ENCODE assay signal across 16 cellular contexts in the genomic region with DNA sequence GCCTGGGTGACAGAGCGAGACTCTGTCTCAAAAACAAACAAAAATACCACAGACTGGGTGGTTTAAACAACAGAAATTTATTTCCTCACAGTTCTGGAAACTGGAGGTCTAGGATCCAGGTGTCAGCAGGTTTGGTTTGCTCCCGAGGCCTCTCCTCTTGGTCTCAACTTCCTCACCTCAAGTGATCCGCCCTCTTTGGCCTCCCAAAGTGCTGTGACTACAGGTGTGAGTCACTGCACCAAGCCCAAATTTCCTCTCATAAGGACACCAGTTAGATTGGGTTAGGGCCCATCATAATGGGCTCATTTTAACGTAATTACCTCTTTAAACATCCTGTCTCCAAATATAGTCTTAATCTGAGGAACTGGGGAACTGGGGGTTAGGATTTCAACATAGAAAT. TPM values are rescaled to one million over a fixed set of nuclear protein-coding genes. Genes with fewer than 3 reads are reported as not detected.
A peak's percentile ranks its signal among the peaks of the same experiment; 100 is the strongest.
DNase-seq lines count a peak whose midpoint lies in the region; ATAC-seq and TF ChIP-seq lines count a peak whose summit lies in the region.
"Had no signal": no experiment of that assay in that cellular context is flagged by ENCODE, and none has a peak within 500 bp of the region (broad histone marks: within the 10 kb centered on the region; RNA-seq: fewer than 3 reads in every experiment).

No MANE protein-coding gene starts in this region.

- H3K36me3 ChIP-seq in RWPE2 (ENCODE audit: low read depth) = no peaks in the 10 kb centered on the region
- H3K36me3 ChIP-seq in sigmoid colon = no peaks in the 10 kb centered on the region
- H3K36me3 ChIP-seq: BLaER1 treated with 17β-estradiol and CSF1 and Interleukin-3, amounts not matched to agents 10 nM and 100 nM; Peyer's patch had no signal

- H3K4me1 ChIP-seq in RWPE2 (ENCODE audit: insufficient read depth, poor library complexity, severe bottlenecking) = peaks cover 21% of the 10 kb centered on the region
- H3K4me1 ChIP-seq in sigmoid colon = no peaks in the 10 kb centered on the region
- H3K4me1 ChIP-seq: Peyer's patch had no signal

- no peaks in the 10 kb centered on the region for H3K27me3 Mint-ChIP-seq in T-helper 2 cell treated with Interferon-gamma antibody and Interleukin-4, amounts not matched to agents 5 μg/mL and 100 μg/mL, for 36 hours (ENCODE audit: low read depth)

- 72 to 80% methylated on average over 4 of the region's 4 CpGs for WGBS in sigmoid colon, 2 donors

- no peak for TF ChIP-seq EP300 in sigmoid colon (IDR thresholded peaks at IDR 0.05)

- no peaks in the 10 kb centered on the region for H3K9me3 Mint-ChIP-seq in T-helper 2 cell treated with Interferon-gamma antibody and Interleukin-4, amounts not matched to agents 5 μg/mL and 100 μg/mL, for 36 hours

- no peaks in the 10 kb centered on the region for H3K4me1 Mint-ChIP-seq in T-helper 2 cell treated with Interferon-gamma antibody and Interleukin-4, amounts not matched to agents 5 μg/mL and 100 μg/mL, for 36 hours (ENCODE audit: low read depth)

- DNase-seq in NCI-H748 (lab: John Stamatoyannopoulos, UW; ENCODE audit: unreplicated experiment) = peak; percentile 58
- DNase-seq in NCI-H748 treated with DMSO at 0.1 percent for 48 hours (lab: John Stamatoyannopoulos, UW) = no peak
- DNase-seq in RWPE2 (ENCODE audit: low spot score) = peak; percentile 69
- DNase-seq in T-helper 2 cell treated with Interferon-gamma antibody and Interleukin-4, amounts not matched to agents 5 μg/mL and 100 μg/mL, for 36 hours (ENCODE audit: low spot score) = no peak
- no peak for DNase-seq in sigmoid colon
- DNase-seq: 8988T, DMS 273 treated with DMSO at 0.1 percent for 48 hours, IMR-90, NCI-H1048, NCI-H226, NCI-H69, Peyer's patch had no signal

- TF ChIP-seq CTCF in RWPE2 (IDR thresholded peaks at IDR 0.05; ENCODE audit: poor library complexity, severe bottlenecking) = no peak
- TF ChIP-seq CTCF in sigmoid colon (IDR thresholded peaks at IDR 0.05) = no peak

- H3K9me3 ChIP-seq in RWPE2 (ENCODE audit: severe bottlenecking) (no peaks in the 10 kb centered on the region), sigmoid colon (no peaks in the 10 kb centered on the region)
- H3K9me3 ChIP-seq: BLaER1 treated with 17β-estradiol and CSF1 and Interleukin-3, amounts not matched to agents 10 nM and 100 nM; Peyer's patch had no signal

- no peak overlapping the region for H3K4me3 Mint-ChIP-seq in T-helper 2 cell treated with Interferon-gamma antibody and Interleukin-4, amounts not matched to agents 5 μg/mL and 100 μg/mL, for 36 hours

- peak; percentile 80 for ATAC-seq in RWPE2 (ENCODE audit: low read depth)
- peak; percentile 81 for ATAC-seq in esophagus mucosa
- no peak for ATAC-seq in HG02938 (IDR thresholded peaks at IDR 0.05; ENCODE audit: unreplicated experiment)
- no peak for ATAC-seq in HG02884 (IDR thresholded peaks at IDR 0.05; ENCODE audit: unreplicated experiment)

- no peaks in the 10 kb centered on the region for H3K36me3 Mint-ChIP-seq in T-helper 2 cell treated with Interferon-gamma antibody and Interleukin-4, amounts not matched to agents 5 μg/mL and 100 μg/mL, for 36 hours (ENCODE audit: low read depth)

- H3K27ac ChIP-seq in RWPE2 (ENCODE audit: poor library complexity, severe bottlenecking) = peak overlapping the region; percentile 53
- no peak overlapping the region for H3K27ac ChIP-seq in sigmoid colon
- H3K27ac ChIP-seq: BLaER1 treated with 17β-estradiol and CSF1 and Interleukin-3, amounts not matched to agents 10 nM and 100 nM; Peyer's patch had no signal

- H3K27me3 ChIP-seq in RWPE2 (ENCODE audit: insufficient read depth, poor library complexity, severe bottlenecking) = no peaks in the 10 kb centered on the region
- H3K27me3 ChIP-seq in sigmoid colon = no peaks in the 10 kb centered on the region
- H3K27me3 ChIP-seq: BLaER1 treated with 17β-estradiol and CSF1 and Interleukin-3, amounts not matched to agents 10 nM and 100 nM; Peyer's patch had no signal

- H3K4me3 ChIP-seq in RWPE2 (ENCODE audit: severe bottlenecking) (no peak overlapping the region), sigmoid colon (no peak overlapping the region)
- H3K4me3 ChIP-seq: BLaER1 treated with 17β-estradiol and CSF1 and Interleukin-3, amounts not matched to agents 10 nM and 100 nM; Peyer's patch had no signal

- TF ChIP-seq POLR2A in sigmoid colon (IDR thresholded peaks at IDR 0.05) = no peak

- no peak overlapping the region for H3K27ac Mint-ChIP-seq in T-helper 2 cell treated with Interferon-gamma antibody and Interleukin-4, amounts not matched to agents 5 μg/mL and 100 μg/mL, for 36 hours

- intact Hi-C loops in sigmoid colon (cut with DNase I) = no loop called here

RNA-seq across cellular contexts. Expression of a gene that starts 35.5 kb away (rescaled TPM):
- total RNA-seq in esophagus mucosa = 25.2 TPM
- 1 to 10 TPM; 1.3 to 8.1 (median 6.2) TPM for total RNA-seq in sigmoid colon
- polyA plus RNA-seq in sigmoid colon = 10 to 100 TPM in 1 of 3 donors, 1 to 10 TPM in 2; 2.1 to 26.5 (median 4.2) TPM

RNA-seq across cellular contexts. Expression of a gene that starts 50.1 kb away (rescaled TPM):
- 240 TPM for total RNA-seq in esophagus mucosa
- 100 to 1,000 TPM; 177 to 234 (median 231) TPM for total RNA-seq in sigmoid colon
- polyA plus RNA-seq in sigmoid colon = 100 to 1,000 TPM; 286 to 412 (median 346) TPM

Comparison
In these comparisons a context has a peak if more than half of its experiments do, and no peak if none do; other contexts are left out.
1. DNase-seq: peak in NCI-H748 (single experiment) and RWPE2 (single experiment); none in NCI-H748 treated with DMSO at 0.1 percent for 48 hours (single experiment), T-helper 2 cell treated with Interferon-gamma antibody and Interleukin-4, amounts not matched to agents 5 μg/mL and 100 μg/mL, for 36 hours (single experiment) and sigmoid colon (single experiment).
2. ATAC-seq: peak in RWPE2 (single experiment) and esophagus mucosa (single experiment); none in HG02938 (single experiment) and HG02884 (single experiment).